Comparison of ENCODE assay signal across 2 cellular contexts in the genomic region with DNA sequence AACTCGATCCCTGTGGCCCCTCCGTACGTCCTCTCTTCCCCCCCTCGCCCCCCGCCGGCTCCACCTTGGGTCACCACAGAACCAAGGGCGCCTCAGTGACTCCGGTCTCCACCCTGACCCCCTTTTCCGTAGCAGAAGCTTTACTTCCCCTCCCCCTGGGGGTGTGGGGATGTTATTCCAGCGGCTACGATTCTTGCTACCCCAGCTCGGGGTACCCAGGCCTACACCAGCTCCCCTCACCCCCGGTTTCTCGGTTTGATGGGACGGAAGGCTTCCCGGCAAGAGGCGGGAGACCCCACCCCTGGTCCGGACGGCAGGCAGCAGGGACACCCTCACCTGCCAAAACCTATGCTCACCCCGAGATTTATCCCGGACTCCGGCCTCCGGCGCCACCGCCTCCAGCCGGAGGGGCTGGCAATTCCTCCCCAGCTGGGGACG.
TF ChIP-seq lines count a peak whose summit lies in the region.

No MANE protein-coding gene starts in this region.

TF ChIP-seq in GM23338, 12 proteins besides CTCF, POLR2A, EP300 and RAD21 (continued from another document):
- TF ChIP-seq ZNF462 (CRISPR knock-in tag; IDR thresholded peaks at IDR 0.05) (no peak), EZH2phosphoT487 (IDR thresholded peaks at IDR 0.05; ENCODE audit: unreplicated experiment) (no peak), JUNB (IDR thresholded peaks at IDR 0.05; ENCODE audit: unreplicated experiment) (no peak), ZNF114 (CRISPR knock-in tag; IDR thresholded peaks at IDR 0.05) (no peak), EZH2 (IDR thresholded peaks at IDR 0.05; ENCODE audit: low read depth, unreplicated experiment) (no peak), CREB1 (CRISPR knock-in tag; IDR thresholded peaks at IDR 0.05; ENCODE audit: low read depth) (no peak), NANOG (IDR thresholded peaks at IDR 0.05; ENCODE audit: borderline replicate concordance) (no peak), ETS1 (IDR thresholded peaks at IDR 0.05) (no peak), REST (IDR thresholded peaks at IDR 0.05; ENCODE audit: unreplicated experiment) (no peak)

TF ChIP-seq in WTC11, 78 proteins besides CTCF, POLR2A, EP300 and RAD21 (continued from another document):
- TF ChIP-seq, protein P1, sequence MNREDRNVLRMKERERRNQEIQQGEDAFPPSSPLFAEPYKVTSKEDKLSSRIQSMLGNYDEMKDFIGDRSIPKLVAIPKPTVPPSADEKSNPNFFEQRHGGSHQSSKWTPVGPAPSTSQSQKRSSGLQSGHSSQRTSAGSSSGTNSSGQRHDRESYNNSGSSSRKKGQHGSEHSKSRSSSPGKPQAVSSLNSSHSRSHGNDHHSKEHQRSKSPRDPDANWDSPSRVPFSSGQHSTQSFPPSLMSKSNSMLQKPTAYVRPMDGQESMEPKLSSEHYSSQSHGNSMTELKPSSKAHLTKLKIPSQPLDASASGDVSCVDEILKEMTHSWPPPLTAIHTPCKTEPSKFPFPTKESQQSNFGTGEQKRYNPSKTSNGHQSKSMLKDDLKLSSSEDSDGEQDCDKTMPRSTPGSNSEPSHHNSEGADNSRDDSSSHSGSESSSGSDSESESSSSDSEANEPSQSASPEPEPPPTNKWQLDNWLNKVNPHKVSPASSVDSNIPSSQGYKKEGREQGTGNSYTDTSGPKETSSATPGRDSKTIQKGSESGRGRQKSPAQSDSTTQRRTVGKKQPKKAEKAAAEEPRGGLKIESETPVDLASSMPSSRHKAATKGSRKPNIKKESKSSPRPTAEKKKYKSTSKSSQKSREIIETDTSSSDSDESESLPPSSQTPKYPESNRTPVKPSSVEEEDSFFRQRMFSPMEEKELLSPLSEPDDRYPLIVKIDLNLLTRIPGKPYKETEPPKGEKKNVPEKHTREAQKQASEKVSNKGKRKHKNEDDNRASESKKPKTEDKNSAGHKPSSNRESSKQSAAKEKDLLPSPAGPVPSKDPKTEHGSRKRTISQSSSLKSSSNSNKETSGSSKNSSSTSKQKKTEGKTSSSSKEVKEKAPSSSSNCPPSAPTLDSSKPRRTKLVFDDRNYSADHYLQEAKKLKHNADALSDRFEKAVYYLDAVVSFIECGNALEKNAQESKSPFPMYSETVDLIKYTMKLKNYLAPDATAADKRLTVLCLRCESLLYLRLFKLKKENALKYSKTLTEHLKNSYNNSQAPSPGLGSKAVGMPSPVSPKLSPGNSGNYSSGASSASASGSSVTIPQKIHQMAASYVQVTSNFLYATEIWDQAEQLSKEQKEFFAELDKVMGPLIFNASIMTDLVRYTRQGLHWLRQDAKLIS (CRISPR knock-in tag; IDR thresholded peaks at IDR 0.05; ENCODE audit: borderline replicate concordance) = no peak
- TF ChIP-seq, protein P2, sequence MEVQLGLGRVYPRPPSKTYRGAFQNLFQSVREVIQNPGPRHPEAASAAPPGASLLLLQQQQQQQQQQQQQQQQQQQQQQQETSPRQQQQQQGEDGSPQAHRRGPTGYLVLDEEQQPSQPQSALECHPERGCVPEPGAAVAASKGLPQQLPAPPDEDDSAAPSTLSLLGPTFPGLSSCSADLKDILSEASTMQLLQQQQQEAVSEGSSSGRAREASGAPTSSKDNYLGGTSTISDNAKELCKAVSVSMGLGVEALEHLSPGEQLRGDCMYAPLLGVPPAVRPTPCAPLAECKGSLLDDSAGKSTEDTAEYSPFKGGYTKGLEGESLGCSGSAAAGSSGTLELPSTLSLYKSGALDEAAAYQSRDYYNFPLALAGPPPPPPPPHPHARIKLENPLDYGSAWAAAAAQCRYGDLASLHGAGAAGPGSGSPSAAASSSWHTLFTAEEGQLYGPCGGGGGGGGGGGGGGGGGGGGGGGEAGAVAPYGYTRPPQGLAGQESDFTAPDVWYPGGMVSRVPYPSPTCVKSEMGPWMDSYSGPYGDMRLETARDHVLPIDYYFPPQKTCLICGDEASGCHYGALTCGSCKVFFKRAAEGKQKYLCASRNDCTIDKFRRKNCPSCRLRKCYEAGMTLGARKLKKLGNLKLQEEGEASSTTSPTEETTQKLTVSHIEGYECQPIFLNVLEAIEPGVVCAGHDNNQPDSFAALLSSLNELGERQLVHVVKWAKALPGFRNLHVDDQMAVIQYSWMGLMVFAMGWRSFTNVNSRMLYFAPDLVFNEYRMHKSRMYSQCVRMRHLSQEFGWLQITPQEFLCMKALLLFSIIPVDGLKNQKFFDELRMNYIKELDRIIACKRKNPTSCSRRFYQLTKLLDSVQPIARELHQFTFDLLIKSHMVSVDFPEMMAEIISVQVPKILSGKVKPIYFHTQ (CRISPR knock-in tag; IDR thresholded peaks at IDR 0.05) = no peak
- TF ChIP-seq GRHL2 (CRISPR knock-in tag; IDR thresholded peaks at IDR 0.05; ENCODE audit: insufficient replicate concordance, severe bottlenecking) (no peak), OVOL2 (CRISPR knock-in tag; IDR thresholded peaks at IDR 0.05; ENCODE audit: borderline replicate concordance) (no peak), ZNF232 (CRISPR knock-in tag; IDR thresholded peaks at IDR 0.05) (no peak), JAZF1 (CRISPR knock-in tag; IDR thresholded peaks at IDR 0.05) (no peak), ATF2 (CRISPR knock-in tag; IDR thresholded peaks at IDR 0.05; ENCODE audit: borderline replicate concordance, low read depth) (no peak), TEAD1 (CRISPR knock-in tag; IDR thresholded peaks at IDR 0.05) (no peak), FOXP1 (CRISPR knock-in tag; IDR thresholded peaks at IDR 0.05; ENCODE audit: borderline replicate concordance) (no peak), ARID4B (CRISPR knock-in tag; IDR thresholded peaks at IDR 0.05; ENCODE audit: borderline replicate concordance) (no peak), NR2C2 (CRISPR knock-in tag; IDR thresholded peaks at IDR 0.05) (no peak), CBFB (CRISPR knock-in tag; IDR thresholded peaks at IDR 0.05; ENCODE audit: low read depth) (no peak), HMGA2 (CRISPR knock-in tag; IDR thresholded peaks at IDR 0.05) (no peak), ATF3 (CRISPR knock-in tag; conservative IDR thresholded peaks at IDR 0.05) (no peak), ELF4 (CRISPR knock-in tag; IDR thresholded peaks at IDR 0.05; ENCODE audit: low read depth) (no peak), ERG (CRISPR knock-in tag; IDR thresholded peaks at IDR 0.05) (no peak), EMX1 (CRISPR knock-in tag; IDR thresholded peaks at IDR 0.05) (no peak)
- TF ChIP-seq, protein P3, sequence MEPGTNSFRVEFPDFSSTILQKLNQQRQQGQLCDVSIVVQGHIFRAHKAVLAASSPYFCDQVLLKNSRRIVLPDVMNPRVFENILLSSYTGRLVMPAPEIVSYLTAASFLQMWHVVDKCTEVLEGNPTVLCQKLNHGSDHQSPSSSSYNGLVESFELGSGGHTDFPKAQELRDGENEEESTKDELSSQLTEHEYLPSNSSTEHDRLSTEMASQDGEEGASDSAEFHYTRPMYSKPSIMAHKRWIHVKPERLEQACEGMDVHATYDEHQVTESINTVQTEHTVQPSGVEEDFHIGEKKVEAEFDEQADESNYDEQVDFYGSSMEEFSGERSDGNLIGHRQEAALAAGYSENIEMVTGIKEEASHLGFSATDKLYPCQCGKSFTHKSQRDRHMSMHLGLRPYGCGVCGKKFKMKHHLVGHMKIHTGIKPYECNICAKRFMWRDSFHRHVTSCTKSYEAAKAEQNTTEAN (CRISPR knock-in tag; IDR thresholded peaks at IDR 0.05) = no peak
- TF ChIP-seq, protein P4, sequence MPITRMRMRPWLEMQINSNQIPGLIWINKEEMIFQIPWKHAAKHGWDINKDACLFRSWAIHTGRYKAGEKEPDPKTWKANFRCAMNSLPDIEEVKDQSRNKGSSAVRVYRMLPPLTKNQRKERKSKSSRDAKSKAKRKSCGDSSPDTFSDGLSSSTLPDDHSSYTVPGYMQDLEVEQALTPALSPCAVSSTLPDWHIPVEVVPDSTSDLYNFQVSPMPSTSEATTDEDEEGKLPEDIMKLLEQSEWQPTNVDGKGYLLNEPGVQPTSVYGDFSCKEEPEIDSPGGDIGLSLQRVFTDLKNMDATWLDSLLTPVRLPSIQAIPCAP (CRISPR knock-in tag; IDR thresholded peaks at IDR 0.05) = no peak
